Comparison of ENCODE assay signal across 16 cellular contexts in genomic region chr2:189088566-189089225, GRCh38.
"Had no signal": no experiment of that assay in that cellular context is flagged by ENCODE, and none has a peak within 500 bp of the region (broad histone marks: within the 10 kb centered on the region; RNA-seq: fewer than 3 reads in every experiment).

No MANE protein-coding gene starts in this region.

- H3K27ac Mint-ChIP-seq: activated CD4-positive, alpha-beta T cell treated with anti-CD3 and anti-CD28 coated beads, Interleukin-2, amount 10 ng/mL, durations not matched to agents 24 days and 14 days; activated naive CD8-positive, alpha-beta T cell treated with anti-CD3 and anti-CD28 coated beads for 36 hours; activated T-helper 1 cell treated with anti-CD3 and anti-CD28 coated beads, Interleukin-12 subunit alpha, Interleukin-12 subunit beta, Interleukin-2, Interleukin-4 antibody, amounts not matched to agents 30 ng/mL and 10 ng/mL and 1 ng/mL, durations not matched to agents 14 hours and 24 hours and 36 hours; neural progenitor cell; stimulated activated memory B cell treated with anti-CD40 and anti-IgM and Interleukin-4, amounts not matched to agents 10 μg/mL and 1 μg/mL and 100 μg/mL, for 72 hours had no signal

- DNase-seq: activated CD4-positive, alpha-beta T cell treated with anti-CD3 and anti-CD28 coated beads, Interleukin-2, amount 10 ng/mL, durations not matched to agents 24 days and 14 days; activated CD4-positive, CD25-positive, alpha-beta regulatory T cell; activated CD8-positive, alpha-beta memory T cell treated with anti-CD3 and anti-CD28 coated beads for 24 hours; activated naive CD8-positive, alpha-beta T cell treated with anti-CD3 and anti-CD28 coated beads for 36 hours; effector CD8-positive, alpha-beta T cell; esophagus squamous epithelium; foreskin melanocyte; head of caudate nucleus; lower lobe of right lung; midbrain; stimulated activated CD4-positive, alpha-beta T cell treated with anti-CD3 and anti-CD28 coated beads, Interleukin-2, amount 100 ng/mL, for 48 hours; tibial artery had no signal

- H3K4me2 ChIP-seq: neural progenitor cell had no signal

- H3K27me3 ChIP-seq: esophagus squamous epithelium, neural progenitor cell, tibial artery had no signal

- H3K9me3 Mint-ChIP-seq: activated CD4-positive, alpha-beta T cell treated with anti-CD3 and anti-CD28 coated beads, Interleukin-2, amount 10 ng/mL, durations not matched to agents 24 days and 14 days; activated naive CD8-positive, alpha-beta T cell treated with anti-CD3 and anti-CD28 coated beads for 36 hours; activated T-helper 1 cell treated with anti-CD3 and anti-CD28 coated beads, Interleukin-12 subunit alpha, Interleukin-12 subunit beta, Interleukin-2, Interleukin-4 antibody, amounts not matched to agents 30 ng/mL and 10 ng/mL and 1 ng/mL, durations not matched to agents 14 hours and 24 hours and 36 hours; neural progenitor cell; stimulated activated memory B cell treated with anti-CD40 and anti-IgM and Interleukin-4, amounts not matched to agents 10 μg/mL and 1 μg/mL and 100 μg/mL, for 72 hours had no signal

- H2AFZ ChIP-seq: neural progenitor cell, parathyroid adenoma had no signal

- H3K36me3 ChIP-seq: lower lobe of right lung, neural progenitor cell had no signal

- H3K27me3 Mint-ChIP-seq: activated CD4-positive, alpha-beta T cell treated with anti-CD3 and anti-CD28 coated beads, Interleukin-2, amount 10 ng/mL, durations not matched to agents 24 days and 14 days; activated naive CD8-positive, alpha-beta T cell treated with anti-CD3 and anti-CD28 coated beads for 36 hours; stimulated activated memory B cell treated with anti-CD40 and anti-IgM and Interleukin-4, amounts not matched to agents 10 μg/mL and 1 μg/mL and 100 μg/mL, for 72 hours had no signal

- H3K9ac ChIP-seq: neural progenitor cell, parathyroid adenoma had no signal

- H3K27ac ChIP-seq: esophagus squamous epithelium, lower lobe of right lung, neural progenitor cell, parathyroid adenoma, tibial artery had no signal

- H3K4me3 Mint-ChIP-seq: activated CD4-positive, alpha-beta T cell treated with anti-CD3 and anti-CD28 coated beads, Interleukin-2, amount 10 ng/mL, durations not matched to agents 24 days and 14 days; activated naive CD8-positive, alpha-beta T cell treated with anti-CD3 and anti-CD28 coated beads for 36 hours; activated T-helper 1 cell treated with anti-CD3 and anti-CD28 coated beads, Interleukin-12 subunit alpha, Interleukin-12 subunit beta, Interleukin-2, Interleukin-4 antibody, amounts not matched to agents 30 ng/mL and 10 ng/mL and 1 ng/mL, durations not matched to agents 14 hours and 24 hours and 36 hours; neural progenitor cell; stimulated activated memory B cell treated with anti-CD40 and anti-IgM and Interleukin-4, amounts not matched to agents 10 μg/mL and 1 μg/mL and 100 μg/mL, for 72 hours had no signal

- H3K79me2 ChIP-seq: parathyroid adenoma had no signal

- H3K4me1 Mint-ChIP-seq: activated naive CD8-positive, alpha-beta T cell treated with anti-CD3 and anti-CD28 coated beads for 36 hours; neural progenitor cell; stimulated activated memory B cell treated with anti-CD40 and anti-IgM and Interleukin-4, amounts not matched to agents 10 μg/mL and 1 μg/mL and 100 μg/mL, for 72 hours had no signal

- H3K36me3 Mint-ChIP-seq: activated naive CD8-positive, alpha-beta T cell treated with anti-CD3 and anti-CD28 coated beads for 36 hours; stimulated activated memory B cell treated with anti-CD40 and anti-IgM and Interleukin-4, amounts not matched to agents 10 μg/mL and 1 μg/mL and 100 μg/mL, for 72 hours had no signal

- H3K9me3 ChIP-seq: esophagus squamous epithelium, lower lobe of right lung, tibial artery had no signal

- H3K4me1 ChIP-seq: neural progenitor cell, parathyroid adenoma had no signal

- H3K4me3 ChIP-seq: esophagus squamous epithelium, lower lobe of right lung, neural progenitor cell, tibial artery had no signal
